Comparison of ENCODE assay signal across 2 cellular contexts in genomic region chr16:22375117-22375962, GRCh38.
A peak's percentile ranks its signal among the peaks of the same experiment; 100 is the strongest.
TF ChIP-seq lines count a peak whose summit lies in the region.

No MANE protein-coding gene starts in this region.

TF ChIP-seq in H1, 55 proteins besides CTCF, POLR2A, EP300 and RAD21 (continued from another document):
- no peak for TF ChIP-seq RXRA (IDR thresholded peaks at IDR 0.05; ENCODE audit: insufficient read depth, low read depth, low read length)
- TF ChIP-seq CHD1 (IDR thresholded peaks at IDR 0.05; ENCODE audit: low read depth, low read length) = no peak
- no peak for TF ChIP-seq CEBPB (IDR thresholded peaks at IDR 0.05; ENCODE audit: low read depth, low read length)
- TF ChIP-seq GTF2F1 (IDR thresholded peaks at IDR 0.05; ENCODE audit: borderline replicate concordance, low read depth, low read length) = no peak
- TF ChIP-seq ATF2 (IDR thresholded peaks at IDR 0.05; ENCODE audit: low read length) = no peak
- TF ChIP-seq TAF1 (IDR thresholded peaks at IDR 0.05; ENCODE audit: low read depth, low read length) = no peak
- no peak for TF ChIP-seq EGR1 (IDR thresholded peaks at IDR 0.05; ENCODE audit: borderline replicate concordance, low read depth, low read length)
- no peak for TF ChIP-seq BACH1 (IDR thresholded peaks at IDR 0.05; ENCODE audit: low read length)
- no peak for TF ChIP-seq PHF8 (conservative IDR thresholded peaks at IDR 0.05; ENCODE audit: low read depth, low read length)
- no peak for TF ChIP-seq JUND (IDR thresholded peaks at IDR 0.05; ENCODE audit: low read length)
- TF ChIP-seq KDM1A (IDR thresholded peaks at IDR 0.05; ENCODE audit: borderline replicate concordance, low read length) = no peak
- no peak for TF ChIP-seq RNF2 (IDR thresholded peaks at IDR 0.05; ENCODE audit: borderline replicate concordance, low read depth, low read length, missing control alignments, poor library complexity, severe bottlenecking)
- peak; percentile 67 for TF ChIP-seq SAP30 (IDR thresholded peaks at IDR 0.05; ENCODE audit: insufficient read depth, insufficient replicate concordance, low read length)
- 0 out of 4 replicates have a peak, but pooled peaks of 1 of the 2 experiments have one; percentile 55 for TF ChIP-seq HDAC2 (IDR thresholded peaks at IDR 0.05; ENCODE audit: borderline replicate concordance in 1 of 2, low read depth in 2 of 2, low read length in 2 of 2)
- TF ChIP-seq TAF7 (optimal IDR thresholded peaks at IDR 0.05; ENCODE audit: borderline replicate concordance, low read depth, low read length) = no peak
- TF ChIP-seq ZNF274 (IDR thresholded peaks at IDR 0.05; ENCODE audit: borderline replicate concordance, extremely low read depth, low read length) = no peak
- TF ChIP-seq EZH2 (IDR thresholded peaks at IDR 0.05; ENCODE audit: low read depth, low read length, severe bottlenecking) = peak; percentile 21
- no peak for TF ChIP-seq NRF1 (IDR thresholded peaks at IDR 0.05; ENCODE audit: low read depth, low read length)
- TF ChIP-seq TBP (IDR thresholded peaks at IDR 0.05; ENCODE audit: low read depth, low read length) = no peak
- no peak for TF ChIP-seq CBX5 (IDR thresholded peaks at IDR 0.05; ENCODE audit: low read depth, low read length)
- no peak for TF ChIP-seq TCF12 (IDR thresholded peaks at IDR 0.05; ENCODE audit: low read depth, low read length)
- TF ChIP-seq CTBP2 (IDR thresholded peaks at IDR 0.05; ENCODE audit: borderline replicate concordance, insufficient read depth, insufficient read length, low read length) = no peak
- no peak for TF ChIP-seq E2F6 (IDR thresholded peaks at IDR 0.05)
- no peak for TF ChIP-seq ASH2L (IDR thresholded peaks at IDR 0.05; ENCODE audit: low read length)
- no peak for TF ChIP-seq RBBP5 (IDR thresholded peaks at IDR 0.05; ENCODE audit: borderline replicate concordance, low read depth, low read length)
- TF ChIP-seq ATF3 (IDR thresholded peaks at IDR 0.05; ENCODE audit: insufficient read depth, low read depth, low read length) = no peak
TF ChIP-seq in H1: peak in this region for 4.

TF ChIP-seq in neural cell, 6 proteins besides CTCF, POLR2A, EP300 and RAD21:
- peak; percentile 18 for TF ChIP-seq REST (IDR thresholded peaks at IDR 0.05; ENCODE audit: borderline replicate concordance)
- peak; percentile 14 for TF ChIP-seq TAF1 (IDR thresholded peaks at IDR 0.05; ENCODE audit: low read depth)
- TF ChIP-seq EZH2 (IDR thresholded peaks at IDR 0.05; ENCODE audit: borderline replicate concordance, insufficient read depth, low read length, poor library complexity, severe bottlenecking) = no peak
- no peak for TF ChIP-seq POLR2AphosphoS5 (IDR thresholded peaks at IDR 0.05)
TF ChIP-seq in neural cell: peak in this region for 2.
